ENCODE assay signal across 16 cellular contexts in genomic region chr9:27503623-27504022, GRCh38. TPM values are rescaled to one million over a fixed set of nuclear protein-coding genes. Genes with fewer than 3 reads are reported as not detected.
DNase-seq lines count a peak whose midpoint lies in the region; ATAC-seq, FAIRE-seq and TF ChIP-seq lines count a peak whose summit lies in the region.
"Had no signal": no experiment of that assay in that cellular context is flagged by ENCODE, and none has a peak within 500 bp of the region (broad histone marks: within the 10 kb centered on the region; RNA-seq: fewer than 3 reads in every experiment).

No MANE protein-coding gene starts in this region.

- H4K20me1 ChIP-seq in GM23338 (replicated peaks; ENCODE audit: insufficient read depth), result no peaks in the 10 kb centered on the region

- H3K4ac ChIP-seq in neuronal stem cell (ENCODE audit: low read length), result no peak overlapping the region

- no peak overlapping the region for H3K18ac ChIP-seq in neuronal stem cell (ENCODE audit: low read length)

- DNase-seq in GM23338 (ENCODE audit: low spot score), result no peak
- no peak for DNase-seq in bronchial epithelial cell (ENCODE audit: low read depth)
- DNase-seq in memory B cell (ENCODE audit: low spot score in 2 of 2), result no peak
- DNase-seq in neuronal stem cell (ENCODE audit: low spot score), result no peak
- no peak for DNase-seq in dermis blood vessel endothelial cell
- DNase-seq: 8988T; AML-193; CD4-positive, CD25-positive, alpha-beta regulatory T cell; H7 had no signal

- H3K4me1 Mint-ChIP-seq in GM23338, result peaks cover 38% of the 10 kb centered on the region
- peaks cover 42% of the 10 kb centered on the region for H3K4me1 Mint-ChIP-seq in memory B cell

- H3K9ac ChIP-seq in neuronal stem cell (ENCODE audit: low read depth, low read length, poor library complexity), result no peak overlapping the region
- H3K9ac ChIP-seq: BLaER1 treated with 17β-estradiol and CSF1 and Interleukin-3, amounts not matched to agents 10 nM and 100 nM had no signal

- peak overlapping the region; percentile 46 for H3K27ac Mint-ChIP-seq in GM23338
- H3K27ac Mint-ChIP-seq in memory B cell, result peak overlapping the region; percentile 14
- H3K27ac Mint-ChIP-seq: CD4-positive, CD25-positive, alpha-beta regulatory T cell had no signal

- H3K9me3 Mint-ChIP-seq in GM23338 (peaks cover 7% of the 10 kb centered on the region; the same call in 1 of the 3 replicates), memory B cell (peaks cover 1% of the 10 kb centered on the region)

- TF ChIP-seq CTCF in GM23338 (conservative IDR thresholded peaks at IDR 0.05; ENCODE audit: low read depth in 2 of 2) (no peak), bronchial epithelial cell (IDR thresholded peaks at IDR 0.05; ENCODE audit: insufficient read depth, low read length, severe bottlenecking) (no peak)

- no peak overlapping the region for H3K23ac ChIP-seq in neuronal stem cell (ENCODE audit: low read depth, low read length, poor library complexity)

- H3K27me3 Mint-ChIP-seq in GM23338 (ENCODE audit: insufficient read depth, low read depth, poor library complexity) (no peaks in the 10 kb centered on the region), memory B cell (no peaks in the 10 kb centered on the region)

- peaks cover 2 to 10% of the 10 kb centered on the region in 2 donors for H3K9me3 ChIP-seq in neuronal stem cell (replicated peaks in 1 of 2; ENCODE audit: control insufficient read depth in 2 of 2, insufficient read depth in 1 of 2, low read depth in 1 of 2, low read length in 2 of 2)

- H2BK120ac ChIP-seq in neuronal stem cell (ENCODE audit: low read depth, low read length), result no peak overlapping the region

- peak overlapping the region; percentile 6 for H2AK5ac ChIP-seq in neuronal stem cell (ENCODE audit: low read depth, low read length)

- H3K36me3 Mint-ChIP-seq in GM23338 (ENCODE audit: low read depth) (peaks cover 29% of the 10 kb centered on the region), memory B cell (peaks cover 14% of the 10 kb centered on the region)
- H3K36me3 Mint-ChIP-seq: CD4-positive, CD25-positive, alpha-beta regulatory T cell had no signal

- H2BK5ac ChIP-seq in neuronal stem cell (ENCODE audit: low read length), result no peak overlapping the region

- H3K4me3 Mint-ChIP-seq in GM23338, result no peak overlapping the region
- H3K4me3 Mint-ChIP-seq in memory B cell, result no peak overlapping the region
- H3K4me3 Mint-ChIP-seq: CD4-positive, CD25-positive, alpha-beta regulatory T cell had no signal

- WGBS in neuronal stem cell (ENCODE audit: extremely low coverage in 2 of 2, insufficient read length in 2 of 2, insufficient replicate concordance in 1 of 2), 2 donors, result no CpG with 5 or more reads among the region's 4 CpGs

- H3K27ac ChIP-seq in GM23338 (ENCODE audit: low read depth) (no peak overlapping the region), neuronal stem cell (replicated peaks; ENCODE audit: low read length) (peak overlapping the region; percentile 51)
- H3K27ac ChIP-seq: BLaER1 treated with 17β-estradiol and CSF1 and Interleukin-3, amounts not matched to agents 10 nM and 100 nM had no signal

- H2BK12ac ChIP-seq in neuronal stem cell (ENCODE audit: low read length), result no peak overlapping the region

- peak; percentile 13 for FAIRE-seq in bronchial epithelial cell (lab: Jason Lieb, UNC)
- FAIRE-seq: HepG2, HTR-8/SVneo had no signal

- no peaks in the 10 kb centered on the region for H3K9me2 ChIP-seq in GM23338 (ENCODE audit: insufficient read depth)

- H3K79me1 ChIP-seq in neuronal stem cell (ENCODE audit: low read depth, low read length), result no peaks in the 10 kb centered on the region

- ATAC-seq in GM23338, result peak; percentile 35; the same call in 2 of the 3 replicates
- ATAC-seq in memory B cell (ENCODE audit: low read depth), result no peak
- no peak for ATAC-seq in HG02884 (IDR thresholded peaks at IDR 0.05; ENCODE audit: unreplicated experiment)
- ATAC-seq in GM19463 (IDR thresholded peaks at IDR 0.05; ENCODE audit: unreplicated experiment), result no peak
- no peak for ATAC-seq in HG03354 (IDR thresholded peaks at IDR 0.05; ENCODE audit: poor library complexity, severe bottlenecking, unreplicated experiment)
- ATAC-seq: HepG2 had no signal

- no peak overlapping the region for H4K91ac ChIP-seq in neuronal stem cell (ENCODE audit: low read depth, low read length, poor library complexity)

- H3K14ac ChIP-seq in neuronal stem cell (ENCODE audit: low read length), result no peak overlapping the region

- H3F3A ChIP-seq in GM23338 (replicated peaks; ENCODE audit: low read depth), result no peaks in the 10 kb centered on the region

- H3K79me2 ChIP-seq in GM23338 (replicated peaks; ENCODE audit: insufficient read depth), result peaks cover 15% of the 10 kb centered on the region

- no peak overlapping the region for H3K4me3 ChIP-seq in GM23338
- no peak overlapping the region for H3K4me3 ChIP-seq in bronchial epithelial cell (ENCODE audit: low read depth, low read length)
- no peak overlapping the region for H3K4me3 ChIP-seq in neuronal stem cell (ENCODE audit: low read length in 2 of 2)
- H3K4me3 ChIP-seq: BLaER1 treated with 17β-estradiol and CSF1 and Interleukin-3, amounts not matched to agents 10 nM and 100 nM had no signal

- no peak overlapping the region for H4K8ac ChIP-seq in neuronal stem cell (ENCODE audit: low read depth, low read length)

- H2BK15ac ChIP-seq in neuronal stem cell (ENCODE audit: low read length), result no peak overlapping the region

- H2AFZ ChIP-seq in GM23338 (no peak overlapping the region), neuronal stem cell (ENCODE audit: low read length) (no peak overlapping the region)

- H3K27me3 ChIP-seq in GM23338 (ENCODE audit: insufficient read depth) (no peaks in the 10 kb centered on the region), bronchial epithelial cell (ENCODE audit: control insufficient read depth, insufficient read depth, low read length) (no peaks in the 10 kb centered on the region), neuronal stem cell (ENCODE audit: control insufficient read depth in 3 of 3, insufficient read depth in 3 of 3, low read depth in 1 of 3, low read length in 3 of 3) (no peaks in the 10 kb centered on the region)
- H3K27me3 ChIP-seq: BLaER1 treated with 17β-estradiol and CSF1 and Interleukin-3, amounts not matched to agents 10 nM and 100 nM had no signal

- H3K4me2 ChIP-seq in GM23338 (no peak overlapping the region), neuronal stem cell (ENCODE audit: insufficient read depth, low read length, poor library complexity, severe bottlenecking) (no peak overlapping the region)

- no peaks in the 10 kb centered on the region; the same call in 1 of the 2 replicates for H3K36me3 ChIP-seq in GM23338 (ENCODE audit: insufficient read depth)
- H3K36me3 ChIP-seq in bronchial epithelial cell (ENCODE audit: control insufficient read depth, insufficient read depth, low read length), result no peaks in the 10 kb centered on the region
- peaks cover 2 to 11% of the 10 kb centered on the region in 2 donors for H3K36me3 ChIP-seq in neuronal stem cell (replicated peaks in 1 of 2; ENCODE audit: control insufficient read depth in 2 of 2, insufficient read depth in 2 of 2, low read length in 2 of 2)

- H3K4me1 ChIP-seq in GM23338 (ENCODE audit: insufficient read depth), result peaks cover 16% of the 10 kb centered on the region
- peaks cover 16 to 18% of the 10 kb centered on the region in 2 donors for H3K4me1 ChIP-seq in neuronal stem cell (ENCODE audit: control insufficient read depth in 2 of 2, insufficient read depth in 1 of 2, low read depth in 1 of 2, low read length in 2 of 2)

TF ChIP-seq in GM23338, 12 proteins besides CTCF, POLR2A, EP300 and RAD21 (continues in another document):
- no peak for TF ChIP-seq EZH2phosphoT487 (IDR thresholded peaks at IDR 0.05; ENCODE audit: unreplicated experiment)

RNA-seq across cellular contexts. Expression of gene IFNK, which starts 20.5 kb away (rescaled TPM):
- not detected in 2 replicates for total RNA-seq in GM23338 (2014; rRNA removed; shearing (Covaris generic))
- not detected in 2 replicates for polyA plus RNA-seq in GM23338 (2016; fragmentation: Nextera tagmentation; extraction: Ambion mirVana)
- not detected in 2 replicates for total RNA-seq in bronchial epithelial cell
- not detected for polyA plus RNA-seq in neuronal stem cell (2013, experiment 1 of 2)
- not detected for polyA plus RNA-seq in neuronal stem cell (2013, experiment 2 of 2)
- not detected in 2 replicates for total RNA-seq in dermis blood vessel endothelial cell
- total RNA-seq: CD4-positive, CD25-positive, alpha-beta regulatory T cell; Daoy; H7; HepG2 had no signal
- polyA plus RNA-seq: CD4-positive, CD25-positive, alpha-beta regulatory T cell; HepG2 had no signal

RNA-seq across cellular contexts. Expression of gene MOB3B, which starts 26.0 kb away (rescaled TPM):
- total RNA-seq in GM23338 (2014; rRNA removed; shearing (Covaris generic)), result 12.1 and 12.4 TPM in 2 replicates
- 7.6 and 8.1 TPM in 2 replicates for polyA plus RNA-seq in GM23338 (2016; fragmentation: Nextera tagmentation; extraction: Ambion mirVana)
- total RNA-seq in bronchial epithelial cell, result 0.38 and 1.1 TPM in 2 replicates
- polyA plus RNA-seq in neuronal stem cell (2013, experiment 1 of 2), result 20.2 TPM
- 20.9 TPM for polyA plus RNA-seq in neuronal stem cell (2013, experiment 2 of 2)
- 0.85 and 2.1 TPM in 2 replicates for total RNA-seq in dermis blood vessel endothelial cell
